In the genomic region with DNA sequence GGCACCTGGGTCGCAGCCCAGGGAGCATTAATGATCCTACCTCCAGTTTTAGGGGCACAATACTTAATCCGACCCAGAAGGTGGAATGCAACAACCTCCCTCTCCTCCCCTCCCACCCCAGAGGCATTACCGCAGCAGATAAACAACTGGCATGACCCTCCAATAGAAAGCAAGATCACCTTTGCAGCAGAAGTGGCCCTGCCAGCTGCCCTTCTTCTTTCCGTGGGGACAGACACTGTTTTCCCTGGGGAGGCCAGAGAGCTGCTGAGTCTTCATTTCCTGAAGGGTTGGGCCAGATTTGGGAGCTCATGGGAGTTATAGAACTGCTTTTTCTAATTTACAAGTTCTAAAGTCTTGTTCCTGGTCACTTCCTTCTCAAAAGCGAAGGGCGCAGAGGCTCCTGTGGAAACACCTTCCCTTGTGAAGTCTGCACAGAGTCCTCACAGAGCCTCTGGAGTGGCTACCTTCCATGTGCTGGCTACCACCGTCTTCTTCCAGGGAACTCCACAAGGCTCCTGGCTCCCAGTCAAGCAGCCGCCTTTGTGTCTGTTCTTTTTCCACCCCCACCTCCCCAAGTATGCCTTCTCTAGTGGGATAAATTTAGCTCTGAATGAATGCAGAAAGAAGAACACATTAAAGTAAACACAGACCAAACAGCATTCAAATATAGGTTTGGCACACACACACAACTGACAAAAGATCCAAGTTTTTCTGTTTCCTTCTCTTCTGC, we compare ENCODE assay signal across 13 cellular contexts. TPM values are rescaled to one million over a fixed set of nuclear protein-coding genes. Genes with fewer than 3 reads are reported as not detected.
DNase-seq lines count a peak whose midpoint lies in the region; ATAC-seq and TF ChIP-seq lines count a peak whose summit lies in the region.
"Had no signal": no experiment of that assay in that cellular context is flagged by ENCODE, and none has a peak within 500 bp of the region (broad histone marks: within the 10 kb centered on the region; RNA-seq: fewer than 3 reads in every experiment).

No MANE protein-coding gene starts in this region.

- no peaks in the 10 kb centered on the region for H3K9me3 ChIP-seq in right atrium auricular region
- no peaks in the 10 kb centered on the region for H3K9me3 ChIP-seq in smooth muscle cell (replicated peaks; ENCODE audit: low read depth)

- no peak overlapping the region for H3K9ac ChIP-seq in smooth muscle cell (ENCODE audit: low read depth)

- peak overlapping the region in 1 of 2 donors; percentile 17 for H3K4me3 ChIP-seq in right atrium auricular region
- no peak overlapping the region for H3K4me3 ChIP-seq in smooth muscle cell

- peak overlapping the region; percentile 60 for H3K4me2 ChIP-seq in smooth muscle cell

- no peaks in the 10 kb centered on the region for H3K27me3 ChIP-seq in right atrium auricular region
- H3K27me3 ChIP-seq in smooth muscle cell (ENCODE audit: low read depth): no peaks in the 10 kb centered on the region

- H2AFZ ChIP-seq in smooth muscle cell (ENCODE audit: low read depth): peak overlapping the region; percentile 70

- TF ChIP-seq CTCF in right atrium auricular region (IDR thresholded peaks at IDR 0.05) (no peak), smooth muscle cell (IDR thresholded peaks at IDR 0.05; ENCODE audit: borderline replicate concordance, insufficient read depth, poor library complexity, severe bottlenecking) (no peak)

- no peaks in the 10 kb centered on the region for H3K79me2 ChIP-seq in smooth muscle cell (ENCODE audit: low read depth)

- no peaks in the 10 kb centered on the region for H3F3A ChIP-seq in smooth muscle cell (ENCODE audit: low read depth)

- peak; percentile 13 for DNase-seq in NCI-H1436 (lab: John Stamatoyannopoulos, UW)
- DNase-seq in NCI-H1436 treated with DMSO at 0.1 percent for 48 hours (lab: John Stamatoyannopoulos, UW): no peak
- DNase-seq in amniotic epithelial cell (ENCODE audit: low read depth): peak; percentile 28
- no peak for DNase-seq in right atrium auricular region (ENCODE audit: low spot score)
- no peak for DNase-seq in smooth muscle cell (lab: John Stamatoyannopoulos, UW; ENCODE audit: unreplicated experiment)
- DNase-seq in NCI-H2171 treated with DMSO at 0.1 percent for 48 hours (lab: John Stamatoyannopoulos, UW): no peak
- DNase-seq in T-helper 2 cell: no peak
- DNase-seq: activated CD8-positive, alpha-beta memory T cell treated with anti-CD3 and anti-CD28 coated beads, Interleukin-2, amount 50 U/mL, for 48 hours; activated naive CD8-positive, alpha-beta T cell treated with anti-CD3 and anti-CD28 coated beads for 36 hours; naive thymus-derived CD8-positive, alpha-beta T cell; NCI-H510A treated with DMSO at 0.1 percent for 48 hours; WERI-Rb-1 had no signal

- peak overlapping the region; percentile 9 to 80 for H3K27ac ChIP-seq in right atrium auricular region
- peak overlapping the region; percentile 45 for H3K27ac ChIP-seq in smooth muscle cell (ENCODE audit: low read depth)
- H3K27ac ChIP-seq: WERI-Rb-1 had no signal

- H3K4me1 ChIP-seq in right atrium auricular region (peaks cover 0 to 40% of the 10 kb centered on the region in 2 donors), smooth muscle cell (ENCODE audit: low read depth) (peaks cover 25% of the 10 kb centered on the region)

- no peak for ATAC-seq in HG02981 (IDR thresholded peaks at IDR 0.05; ENCODE audit: unreplicated experiment)
- ATAC-seq: naive thymus-derived CD8-positive, alpha-beta T cell had no signal

- H4K20me1 ChIP-seq in smooth muscle cell (ENCODE audit: low read depth): no peaks in the 10 kb centered on the region

- 66% methylated on average over 8 of the region's 8 CpGs for WGBS in smooth muscle cell (ENCODE audit: low lambda C conversion rate)

- no peaks in the 10 kb centered on the region for H3K36me3 ChIP-seq in right atrium auricular region
- H3K36me3 ChIP-seq in smooth muscle cell (ENCODE audit: low read depth): no peaks in the 10 kb centered on the region
- H3K36me3 ChIP-seq: WERI-Rb-1 had no signal

RNA-seq across cellular contexts. Expression of gene PALM2AKAP2, which starts 8.0 kb away (rescaled TPM):
- total RNA-seq in right atrium auricular region (10 to 100 TPM; 56.6 to 61.1 TPM), smooth muscle cell (9.3 and 23.0 TPM in 2 replicates)
- polyA plus RNA-seq in smooth muscle cell: 5.8 and 9.8 TPM in 2 replicates
- total RNA-seq: activated naive CD8-positive, alpha-beta T cell treated with anti-CD3 and anti-CD28 coated beads for 36 hours; naive thymus-derived CD8-positive, alpha-beta T cell had no signal
- polyA plus RNA-seq: naive thymus-derived CD8-positive, alpha-beta T cell had no signal

Comparison
In these comparisons a context has a peak if more than half of its experiments do, and no peak if none do; other contexts are left out.
1. DNase-seq: peak in NCI-H1436 (single experiment) and amniotic epithelial cell (single experiment); none in NCI-H1436 treated with DMSO at 0.1 percent for 48 hours (single experiment), right atrium auricular region (single experiment), smooth muscle cell (single experiment), NCI-H2171 treated with DMSO at 0.1 percent for 48 hours (single experiment) and T-helper 2 cell (0 of 5).